Comparison of ENCODE assay signal across 9 cellular contexts in genomic region chr3:16369885-16370284, GRCh38.
DNase-seq lines count a peak whose midpoint lies in the region; ATAC-seq and TF ChIP-seq lines count a peak whose summit lies in the region.
"Had no signal": no experiment of that assay in that cellular context is flagged by ENCODE, and none has a peak within 500 bp of the region (broad histone marks: within the 10 kb centered on the region; RNA-seq: fewer than 3 reads in every experiment).

No MANE protein-coding gene starts in this region.

- H3K4me1 ChIP-seq in GM23338 (ENCODE audit: insufficient read depth) (peaks cover 26% of the 10 kb centered on the region), right cardiac atrium (ENCODE audit: control insufficient read depth, insufficient read depth, low read length) (peaks cover 25% of the 10 kb centered on the region), psoas muscle (peaks cover 36% of the 10 kb centered on the region), body of pancreas (no peaks in the 10 kb centered on the region)

- peaks cover 3% of the 10 kb centered on the region; the same call in 1 of the 2 replicates for H3K9me2 ChIP-seq in GM23338 (ENCODE audit: insufficient read depth)

- H3K27me3 Mint-ChIP-seq in GM23338 (ENCODE audit: insufficient read depth, low read depth, poor library complexity) (peaks cover 3% of the 10 kb centered on the region), activated B cell treated with CpG ODN at 0.5 μM for 24 hours (no peaks in the 10 kb centered on the region)
- H3K27me3 Mint-ChIP-seq in T-helper 2 cell treated with Interferon-gamma antibody and Interleukin-4, amounts not matched to agents 5 μg/mL and 100 μg/mL, for 36 hours (ENCODE audit: low read depth): no peaks in the 10 kb centered on the region

- H3K36me3 ChIP-seq in GM23338 (ENCODE audit: insufficient read depth) (no peaks in the 10 kb centered on the region), psoas muscle (ENCODE audit: insufficient read depth in 1 of 2, low read depth in 1 of 2) (peaks cover 0 to 7% of the 10 kb centered on the region in 2 donors), body of pancreas (replicated peaks in 1 of 2; ENCODE audit: insufficient read depth in 1 of 2, low read depth in 2 of 2) (no peaks in the 10 kb centered on the region)

- TF ChIP-seq POLR2A in body of pancreas (IDR thresholded peaks at IDR 0.05): no peak

- H3K27me3 ChIP-seq in GM23338 (ENCODE audit: insufficient read depth) (no peaks in the 10 kb centered on the region), right cardiac atrium (ENCODE audit: control insufficient read depth, insufficient read depth) (no peaks in the 10 kb centered on the region), psoas muscle (ENCODE audit: insufficient read depth in 3 of 3, low read length in 2 of 3) (no peaks in the 10 kb centered on the region), body of pancreas (no peaks in the 10 kb centered on the region)

- H3K27ac ChIP-seq in GM23338 (ENCODE audit: low read depth): peak overlapping the region; percentile 72
- peak overlapping the region; percentile 8 for H3K27ac ChIP-seq in right cardiac atrium (ENCODE audit: low read length)
- peak overlapping the region; percentile 85 for H3K27ac ChIP-seq in psoas muscle
- no peak overlapping the region for H3K27ac ChIP-seq in body of pancreas

- H3K27ac Mint-ChIP-seq in GM23338 (no peak overlapping the region), activated B cell treated with CpG ODN at 0.5 μM for 24 hours (peak overlapping the region; percentile 93)
- no peak overlapping the region for H3K27ac Mint-ChIP-seq in T-helper 2 cell treated with Interferon-gamma antibody and Interleukin-4, amounts not matched to agents 5 μg/mL and 100 μg/mL, for 36 hours

- peak overlapping the region; percentile 49; the same call in 1 of the 2 replicates for H3K4me2 ChIP-seq in GM23338

- H3K4me3 ChIP-seq in GM23338 (no peak overlapping the region), right cardiac atrium (ENCODE audit: low read length) (no peak overlapping the region), psoas muscle (peak overlapping the region; percentile 0), body of pancreas (no peak overlapping the region)

- WGBS in right cardiac atrium: 90% methylated on average over 8 of the region's 8 CpGs
- 52 to 74% (median 56%) methylated on average over 8 of the region's 8 CpGs for WGBS in psoas muscle, 3 donors
- WGBS in body of pancreas, 2 donors: 82% methylated on average over 8 of the region's 8 CpGs

- H3K4me3 Mint-ChIP-seq in GM23338 (no peak overlapping the region; the same call in 2 of the 3 replicates), activated B cell treated with CpG ODN at 0.5 μM for 24 hours (peak overlapping the region; percentile 75)
- H3K4me3 Mint-ChIP-seq in T-helper 2 cell treated with Interferon-gamma antibody and Interleukin-4, amounts not matched to agents 5 μg/mL and 100 μg/mL, for 36 hours: no peak overlapping the region

- no peaks in the 10 kb centered on the region for H3K9me3 ChIP-seq in right cardiac atrium (ENCODE audit: control insufficient read depth, low read length)
- no peaks in the 10 kb centered on the region for H3K9me3 ChIP-seq in psoas muscle
- no peaks in the 10 kb centered on the region for H3K9me3 ChIP-seq in body of pancreas

- no peak for TF ChIP-seq CTCF in GM23338 (conservative IDR thresholded peaks at IDR 0.05; ENCODE audit: low read depth in 2 of 2)
- no peak for TF ChIP-seq CTCF in activated B cell treated with CpG ODN at 0.5 μM for 24 hours (IDR thresholded peaks at IDR 0.05)
- TF ChIP-seq CTCF in psoas muscle (IDR thresholded peaks at IDR 0.05): no peak
- TF ChIP-seq CTCF in body of pancreas (IDR thresholded peaks at IDR 0.05): no peak

- no peaks in the 10 kb centered on the region for H3F3A ChIP-seq in GM23338 (replicated peaks; ENCODE audit: low read depth)

- no peak overlapping the region for H2AFZ ChIP-seq in GM23338

- H3K4me1 Mint-ChIP-seq in GM23338 (peaks cover 31% of the 10 kb centered on the region), activated B cell treated with CpG ODN at 0.5 μM for 24 hours (peaks cover 95% of the 10 kb centered on the region)
- H3K4me1 Mint-ChIP-seq in T-helper 2 cell treated with Interferon-gamma antibody and Interleukin-4, amounts not matched to agents 5 μg/mL and 100 μg/mL, for 36 hours (ENCODE audit: low read depth): peaks cover 45% of the 10 kb centered on the region

- H3K79me2 ChIP-seq in GM23338 (replicated peaks; ENCODE audit: insufficient read depth): no peaks in the 10 kb centered on the region

- ATAC-seq in GM23338 (peak; percentile 82), activated B cell treated with CpG ODN at 0.5 μM for 24 hours (ENCODE audit: low read depth) (no peak), right cardiac atrium (no peak), psoas muscle (peak; percentile 27 to 70 (median 52)), body of pancreas (no peak), HG03039 (IDR thresholded peaks at IDR 0.05; ENCODE audit: unreplicated experiment) (no peak)
- ATAC-seq: left lobe of liver had no signal

- H3K36me3 Mint-ChIP-seq in GM23338 (ENCODE audit: low read depth) (no peaks in the 10 kb centered on the region), activated B cell treated with CpG ODN at 0.5 μM for 24 hours (ENCODE audit: low read depth) (peaks cover 84% of the 10 kb centered on the region)
- H3K36me3 Mint-ChIP-seq in T-helper 2 cell treated with Interferon-gamma antibody and Interleukin-4, amounts not matched to agents 5 μg/mL and 100 μg/mL, for 36 hours (ENCODE audit: low read depth): peaks cover 49% of the 10 kb centered on the region

- POLR2A ChIA-PET in activated B cell treated with CpG ODN at 0.5 μM for 24 hours (lab: Charles Lee): interaction anchor here (0.6 to 12.5 kb wide), 4 partner anchors 10 to 166 kb away, joined by 3 to 202 read pairs (median 9); partner anchors contain the start of gene RFTN1

- H4K20me1 ChIP-seq in GM23338 (replicated peaks; ENCODE audit: insufficient read depth): no peaks in the 10 kb centered on the region

- intact Hi-C loops in activated B cell treated with CpG ODN at 0.5 μM for 24 hours (cut with micrococcal nuclease) (loop anchor here (5.0 to 10.0 kb wide), 3 partner anchors 103 to 825 kb away; partner anchors contain the start of gene OXNAD1), right cardiac atrium (cut with DNase I) (loop anchor here in 1 of 4 donors (10.0 kb wide), 3 partner anchors 55 to 145 kb away; partner anchors contain the start of gene RFTN1), psoas muscle (cut with DNase I) (no loop called here), body of pancreas (cut with DNase I) (no loop called here)

- CTCF ChIA-PET in activated B cell treated with CpG ODN at 0.5 μM for 24 hours (lab: Charles Lee): interaction anchor here (1.8 kb wide), 1 partner anchor 17 kb away, joined by 3 read pairs; no protein-coding TSS in a partner anchor

- DNase-seq in GM23338 (ENCODE audit: low spot score) (peak; percentile 83), activated B cell treated with CpG ODN at 0.5 μM for 24 hours (no peak), right cardiac atrium (no peak), psoas muscle (no peak), body of pancreas (no peak)
- DNase-seq in T-helper 2 cell treated with Interferon-gamma antibody and Interleukin-4, amounts not matched to agents 5 μg/mL and 100 μg/mL, for 36 hours (ENCODE audit: low spot score): no peak
- DNase-seq in effector CD4-positive, alpha-beta T cell: no peak

- H3K9me3 Mint-ChIP-seq in GM23338: no peaks in the 10 kb centered on the region
- no peaks in the 10 kb centered on the region for H3K9me3 Mint-ChIP-seq in activated B cell treated with CpG ODN at 0.5 μM for 24 hours
- no peaks in the 10 kb centered on the region for H3K9me3 Mint-ChIP-seq in T-helper 2 cell treated with Interferon-gamma antibody and Interleukin-4, amounts not matched to agents 5 μg/mL and 100 μg/mL, for 36 hours

TF ChIP-seq in GM23338, 12 proteins besides CTCF, POLR2A, EP300 and RAD21 (continues in another document):
- no peak for TF ChIP-seq JUNB (IDR thresholded peaks at IDR 0.05; ENCODE audit: unreplicated experiment)
- peak; percentile 57; the same call in 1 of the 2 replicates for TF ChIP-seq ZNF114 (CRISPR knock-in tag; IDR thresholded peaks at IDR 0.05)

Comparison
In these comparisons a context has a peak if more than half of its experiments do, and no peak if none do; other contexts are left out.
1. ATAC-seq: peak in GM23338 (single experiment) and psoas muscle (4 of 4); none in activated B cell treated with CpG ODN at 0.5 μM for 24 hours (single experiment), right cardiac atrium (0 of 2), body of pancreas (single experiment) and HG03039 (single experiment).
2. H3K27ac ChIP-seq: peak in GM23338 (single experiment), right cardiac atrium (single experiment) and psoas muscle (single experiment); none in body of pancreas (0 of 4).